ENCODE assay signal across 2 cellular contexts in genomic region chr19:6373813-6374108, GRCh38.
TF ChIP-seq lines count a peak whose summit lies in the region.

No MANE protein-coding gene starts in this region.

TF ChIP-seq in SK-N-SH, 30 proteins besides CTCF, POLR2A, EP300 and RAD21 (continued from another document):
- no peak for TF ChIP-seq REST (IDR thresholded peaks at IDR 0.05; ENCODE audit: low read depth, low read length)
- no peak for TF ChIP-seq RFX5 (IDR thresholded peaks at IDR 0.05; ENCODE audit: low read length)
- TF ChIP-seq NRF1 (IDR thresholded peaks at IDR 0.05; ENCODE audit: low read depth, low read length) = no peak
- TF ChIP-seq MAX (IDR thresholded peaks at IDR 0.05; ENCODE audit: low read depth) = no peak
- no peak for TF ChIP-seq FOXM1 (IDR thresholded peaks at IDR 0.05; ENCODE audit: low read depth)
- TF ChIP-seq EZH2phosphoT487 (IDR thresholded peaks at IDR 0.05; ENCODE audit: borderline replicate concordance, low read depth) = no peak
- TF ChIP-seq TEAD4 (IDR thresholded peaks at IDR 0.05; ENCODE audit: borderline replicate concordance, insufficient read depth) = no peak
- TF ChIP-seq IRF3 (IDR thresholded peaks at IDR 0.05; ENCODE audit: low read depth, low read length) = no peak
- TF ChIP-seq USF1 (IDR thresholded peaks at IDR 0.05; ENCODE audit: borderline replicate concordance, low read depth) = no peak
- TF ChIP-seq RCOR1 (IDR thresholded peaks at IDR 0.05; ENCODE audit: low read length) = no peak
- no peak for TF ChIP-seq PBX3 (IDR thresholded peaks at IDR 0.05)
- no peak for TF ChIP-seq RXRA (IDR thresholded peaks at IDR 0.05; ENCODE audit: borderline replicate concordance, low read depth)
- no peak for TF ChIP-seq CHD2 (IDR thresholded peaks at IDR 0.05; ENCODE audit: low read length, partially characterized antibody)
- TF ChIP-seq TAF1 (IDR thresholded peaks at IDR 0.05; ENCODE audit: borderline replicate concordance, low read depth, low read length) = no peak
- TF ChIP-seq POLR2AphosphoS5 (IDR thresholded peaks at IDR 0.05; ENCODE audit: low read depth, low read length) = no peak
- TF ChIP-seq FOSL2 (IDR thresholded peaks at IDR 0.05; ENCODE audit: borderline replicate concordance, low read depth) = no peak
- no peak for TF ChIP-seq SIN3A (IDR thresholded peaks at IDR 0.05; ENCODE audit: borderline replicate concordance, low read depth, low read length)
- no peak for TF ChIP-seq ZBTB33 (IDR thresholded peaks at IDR 0.05; ENCODE audit: borderline replicate concordance, low read depth)
- no peak for TF ChIP-seq JUND (IDR thresholded peaks at IDR 0.05)

TF ChIP-seq in SK-N-SH treated with all-trans-retinoic acid at 6 μM for 48 hours, 23 proteins besides CTCF, POLR2A, EP300 and RAD21 (continued from another document):
- no peak for TF ChIP-seq CSRNP3 (CRISPR knock-in tag; IDR thresholded peaks at IDR 0.05)
- TF ChIP-seq TSHZ2 (CRISPR knock-in tag; IDR thresholded peaks at IDR 0.05) = no peak
- no peak for TF ChIP-seq PPARA (CRISPR knock-in tag; IDR thresholded peaks at IDR 0.05; ENCODE audit: borderline replicate concordance)
- no peak for TF ChIP-seq POU6F1 (CRISPR knock-in tag; IDR thresholded peaks at IDR 0.05; ENCODE audit: borderline replicate concordance, low read depth)
- no peak for TF ChIP-seq SNAI2 (CRISPR knock-in tag; IDR thresholded peaks at IDR 0.05)
- TF ChIP-seq ZNF565 (CRISPR knock-in tag; conservative IDR thresholded peaks at IDR 0.05; ENCODE audit: low read depth) = no peak
- TF ChIP-seq ZNF8 (CRISPR knock-in tag; IDR thresholded peaks at IDR 0.05) = no peak
- TF ChIP-seq CSDC2 (CRISPR knock-in tag; IDR thresholded peaks at IDR 0.05) = no peak
- no peak for TF ChIP-seq ZC3H10 (CRISPR knock-in tag; IDR thresholded peaks at IDR 0.05)
- TF ChIP-seq BACH2 (CRISPR knock-in tag; IDR thresholded peaks at IDR 0.05; ENCODE audit: borderline replicate concordance) = no peak
- no peak for TF ChIP-seq ZFP3 (CRISPR knock-in tag; IDR thresholded peaks at IDR 0.05)
- TF ChIP-seq GLIS3 (CRISPR knock-in tag; IDR thresholded peaks at IDR 0.05) = no peak
- TF ChIP-seq RARB (CRISPR knock-in tag; IDR thresholded peaks at IDR 0.05) = no peak
- TF ChIP-seq OSR1 (CRISPR knock-in tag; IDR thresholded peaks at IDR 0.05) = no peak
- TF ChIP-seq ESRRG (CRISPR knock-in tag; IDR thresholded peaks at IDR 0.05) = no peak
- TF ChIP-seq TCF4 (CRISPR knock-in tag; IDR thresholded peaks at IDR 0.05; ENCODE audit: borderline replicate concordance) = no peak
- TF ChIP-seq CREB5 (CRISPR knock-in tag; IDR thresholded peaks at IDR 0.05; ENCODE audit: low read depth) = no peak
- no peak for TF ChIP-seq ARNTL (CRISPR knock-in tag; IDR thresholded peaks at IDR 0.05; ENCODE audit: borderline replicate concordance, low read depth)
